33 cellular contexts compared by ENCODE assay signal in genomic region chr2:132757002-132757598, GRCh38.
DNase-seq lines count a peak whose midpoint lies in the region; ATAC-seq, FAIRE-seq and TF ChIP-seq lines count a peak whose summit lies in the region.
"Had no signal": no experiment of that assay in that cellular context is flagged by ENCODE, and none has a peak within 500 bp of the region (broad histone marks: within the 10 kb centered on the region; RNA-seq: fewer than 3 reads in every experiment).

No MANE protein-coding gene starts in this region.

- TF ChIP-seq POLR2A in IMR-90 (IDR thresholded peaks at IDR 0.05; ENCODE audit: low read depth, low read length), result no peak

- H3K27ac ChIP-seq in IMR-90 (ENCODE audit: insufficient read depth, low read length), result no peak overlapping the region
- H3K27ac ChIP-seq in astrocyte (ENCODE audit: low read depth, low read length), result no peak overlapping the region
- H3K27ac ChIP-seq: cardiac muscle cell, epithelial cell of prostate, KMS-11, ovary, tibial artery, WERI-Rb-1 had no signal

- POLR2A ChIA-PET in IMR-90 (lab: Charles Lee; ENCODE audit: unreplicated experiment), result no interaction called here

- no peak overlapping the region for H4K8ac ChIP-seq in IMR-90 (ENCODE audit: low read depth in 2 of 2, low read length in 2 of 2)

- dilution Hi-C loops in IMR-90 (cut with HindIII; ENCODE audit: low sequenced_read_pairs, unreplicated experiment), result no loop called here

- H3K4me1 Mint-ChIP-seq in astrocyte (ENCODE audit: low read depth, unreplicated experiment), result peaks cover 25% of the 10 kb centered on the region
- H3K4me1 Mint-ChIP-seq in immature natural killer cell, result no peaks in the 10 kb centered on the region
- H3K4me1 Mint-ChIP-seq: natural killer cell had no signal

- H4K20me1 ChIP-seq in IMR-90 (ENCODE audit: insufficient read depth, low read length) (no peaks in the 10 kb centered on the region), astrocyte (ENCODE audit: insufficient read depth, low read length) (no peaks in the 10 kb centered on the region)

- H3K36me3 ChIP-seq in IMR-90 (ENCODE audit: control insufficient read depth, insufficient read depth, low read length), result no peaks in the 10 kb centered on the region; the same call in 1 of the 2 replicates
- H3K36me3 ChIP-seq in astrocyte (ENCODE audit: insufficient read depth, low read length), result no peaks in the 10 kb centered on the region
- H3K36me3 ChIP-seq in kidney epithelial cell (ENCODE audit: control insufficient read depth, insufficient read depth, low read length), result no peaks in the 10 kb centered on the region
- H3K36me3 ChIP-seq: cardiac muscle cell, ovary, tibial artery, WERI-Rb-1 had no signal

- H3K14ac ChIP-seq in IMR-90 (replicated peaks; ENCODE audit: low read depth, low read length), result peak overlapping the region; percentile 16; the same call in 1 of the 2 replicates

- intact Hi-C loops in IMR-90 (cut with micrococcal nuclease), result no loop called here

- H3K23ac ChIP-seq in IMR-90 (ENCODE audit: low read depth, low read length), result no peak overlapping the region

- H3K27me3 Mint-ChIP-seq in astrocyte (ENCODE audit: low read depth, unreplicated experiment) (no peaks in the 10 kb centered on the region), immature natural killer cell (ENCODE audit: low read depth in 3 of 3) (no peaks in the 10 kb centered on the region)
- H3K27me3 Mint-ChIP-seq: activated naive CD8-positive, alpha-beta T cell had no signal

- H3K36me3 Mint-ChIP-seq in astrocyte (ENCODE audit: low read depth, unreplicated experiment) (no peaks in the 10 kb centered on the region), immature natural killer cell (no peaks in the 10 kb centered on the region)
- H3K36me3 Mint-ChIP-seq: activated naive CD8-positive, alpha-beta T cell; natural killer cell had no signal

- H3K9me3 Mint-ChIP-seq in astrocyte (ENCODE audit: unreplicated experiment) (no peaks in the 10 kb centered on the region), immature natural killer cell (peaks cover 2 to 47% (median 7%) of the 10 kb centered on the region in 6 donors)

- H3K79me1 ChIP-seq in IMR-90 (ENCODE audit: low read depth in 1 of 2, low read length in 2 of 2), result no peaks in the 10 kb centered on the region

- H3K4me2 ChIP-seq in IMR-90 (ENCODE audit: low read depth, low read length), result no peak overlapping the region; the same call in 1 of the 2 replicates
- no peak overlapping the region for H3K4me2 ChIP-seq in astrocyte (ENCODE audit: low read length)
- H3K4me2 ChIP-seq: KMS-11 had no signal

- no peak overlapping the region for H2BK5ac ChIP-seq in IMR-90 (ENCODE audit: low read depth, low read length, poor library complexity, severe bottlenecking)

- no peak overlapping the region for H2BK120ac ChIP-seq in IMR-90 (ENCODE audit: low read depth, low read length)

- no peak overlapping the region; the same call in 1 of the 2 replicates for H4K5ac ChIP-seq in IMR-90 (ENCODE audit: low read depth, low read length)

- H3K9ac ChIP-seq in IMR-90 (ENCODE audit: low read depth, low read length) (no peak overlapping the region), astrocyte (ENCODE audit: low read length) (no peak overlapping the region)
- H3K9ac ChIP-seq: KMS-11 had no signal

- no peak overlapping the region for H2AK5ac ChIP-seq in IMR-90 (ENCODE audit: low read depth, low read length)

- H3K4me3 Mint-ChIP-seq in astrocyte (ENCODE audit: unreplicated experiment) (no peak overlapping the region), immature natural killer cell (no peak overlapping the region)
- H3K4me3 Mint-ChIP-seq: activated naive CD8-positive, alpha-beta T cell; natural killer cell had no signal

- no peak overlapping the region for H2AK9ac ChIP-seq in IMR-90 (replicated peaks; ENCODE audit: low read depth, low read length, poor library complexity)

- DNase-seq in IMR-90, result peak; percentile 47
- DNase-seq in astrocyte (ENCODE audit: low read depth), result peak; percentile 15
- DNase-seq in kidney epithelial cell (ENCODE audit: low read depth), result peak; percentile 12
- DNase-seq in immature natural killer cell, result no peak
- DNase-seq in NCI-H1105 treated with DMSO at 0.1 percent for 48 hours (lab: John Stamatoyannopoulos, UW), result no peak
- DNase-seq in activated T-cell treated with anti-CD3 and anti-CD28 coated beads, Interleukin-2, amount 50 U/mL, for 48 hours, result no peak
- DNase-seq: activated CD4-positive, alpha-beta T cell treated with anti-CD3 and anti-CD28 coated beads, Interleukin-2, amount 50 U/mL, for 1 hour; activated effector memory CD4-positive, alpha-beta T cell treated with anti-CD3 and anti-CD28 coated beads, Interleukin-2, amount 50 U/mL, for 16 hours; activated T-cell treated with anti-CD3 and anti-CD28 coated beads, Interleukin-2, amount 50 U/mL, for 1 hour; anterior cingulate cortex; C1 segment of cervical spinal cord; cortex of kidney; DMS79 treated with DMSO at 0.1 percent for 48 hours; effector memory CD4-positive, alpha-beta T cell; mucosa of descending colon; natural killer cell; NCI-H1417; NCI-H2029; NCI-H2227 treated with DMSO at 0.1 percent for 48 hours; NCI-H69; ovary; Right ventricle myocardium superior; stimulated activated CD4-positive, alpha-beta T cell treated with anti-CD3 and anti-CD28 coated beads, Interleukin-15, amount 100 ng/mL, for 24 hours; stimulated activated CD4-positive, alpha-beta T cell treated with anti-CD3 and anti-CD28 coated beads, Interleukin-4, amount 100 ng/mL, for 4 hours; tibial artery; WERI-Rb-1 had no signal

- no peak for FAIRE-seq in astrocyte (lab: Jason Lieb, UNC)
- FAIRE-seq: GM19239, H1 had no signal

- H3K9me3 ChIP-seq in IMR-90 (ENCODE audit: control insufficient read depth, insufficient read depth, low read length) (no peaks in the 10 kb centered on the region), astrocyte (ENCODE audit: insufficient read depth, low read depth, low read length) (no peaks in the 10 kb centered on the region)
- H3K9me3 ChIP-seq: mucosa of descending colon, ovary, tibial artery had no signal

- peak; percentile 48 for ATAC-seq in IMR-90 (ENCODE audit: low read depth)
- ATAC-seq in GM21737 (IDR thresholded peaks at IDR 0.05; ENCODE audit: unreplicated experiment), result no peak
- ATAC-seq: mucosa of descending colon, natural killer cell had no signal

- H3K4me1 ChIP-seq in IMR-90 (ENCODE audit: control insufficient read depth, insufficient read depth, low read length), result peaks cover 7% of the 10 kb centered on the region
- H3K4me1 ChIP-seq in astrocyte (ENCODE audit: insufficient read depth, low read length), result no peaks in the 10 kb centered on the region
- H3K4me1 ChIP-seq: tibial artery had no signal

- no peak overlapping the region for H2BK15ac ChIP-seq in IMR-90 (ENCODE audit: low read depth, low read length)

- no peaks in the 10 kb centered on the region for H3K27me3 ChIP-seq in IMR-90 (ENCODE audit: control insufficient read depth, insufficient read depth, low read length)
- no peaks in the 10 kb centered on the region for H3K27me3 ChIP-seq in astrocyte (ENCODE audit: insufficient read depth, low read length)
- H3K27me3 ChIP-seq in kidney epithelial cell (ENCODE audit: control insufficient read depth, insufficient read depth, low read length), result no peaks in the 10 kb centered on the region
- H3K27me3 ChIP-seq: cardiac muscle cell, ovary, tibial artery had no signal

- CTCF ChIA-PET in IMR-90 (lab: Yijun Ruan, JAX), result no interaction called here

- H3K79me2 ChIP-seq in astrocyte (ENCODE audit: insufficient read depth, low read length), result no peaks in the 10 kb centered on the region

- no peak overlapping the region for H3K18ac ChIP-seq in IMR-90 (ENCODE audit: low read depth, low read length)

- H3K4me3 ChIP-seq in IMR-90 (ENCODE audit: insufficient read depth, low read depth, low read length) (no peak overlapping the region), astrocyte (ENCODE audit: insufficient read depth, low read depth, low read length) (no peak overlapping the region), kidney epithelial cell (ENCODE audit: low read depth, low read length) (no peak overlapping the region)
- H3K4me3 ChIP-seq: cardiac muscle cell, mucosa of descending colon, ovary, tibial artery had no signal

- no peak overlapping the region for H3K56ac ChIP-seq in IMR-90 (ENCODE audit: extremely low read depth, insufficient read depth, low read length)

- H3K9me1 ChIP-seq in IMR-90 (ENCODE audit: insufficient read depth, low read length), result peaks cover 8% of the 10 kb centered on the region; the same call in 1 of the 2 replicates

- in situ Hi-C loops in IMR-90 (cut with MboI; ENCODE audit: low sequenced_read_pairs), result no loop called here

- no peak for TF ChIP-seq RAD21 in IMR-90 (IDR thresholded peaks at IDR 0.05; ENCODE audit: low read length)

- WGBS in IMR-90 (ENCODE audit: extremely low coverage in 2 of 2, insufficient read length in 1 of 2), 2 experiments, result no CpG with 5 or more reads among the region's 3 CpGs

- H2BK20ac ChIP-seq in IMR-90 (ENCODE audit: low read depth, low read length), result no peak overlapping the region

- H3K27ac Mint-ChIP-seq in astrocyte (ENCODE audit: unreplicated experiment) (peak overlapping the region; percentile 16), immature natural killer cell (no peak overlapping the region)
- H3K27ac Mint-ChIP-seq: activated naive CD8-positive, alpha-beta T cell; natural killer cell had no signal

- H2AFZ ChIP-seq in IMR-90 (replicated peaks; ENCODE audit: low read length, poor library complexity), result no peak overlapping the region
- H2AFZ ChIP-seq in astrocyte (ENCODE audit: low read depth, low read length), result no peak overlapping the region

- BruUV-seq in IMR-90 (replicated peaks; lab: Mats Ljungman, UMichigan), result no TSS peak

- TF ChIP-seq CTCF in IMR-90 (conservative IDR thresholded peaks at IDR 0.05; ENCODE audit: low read depth, low read length), result no peak
- no peak for TF ChIP-seq CTCF in astrocyte (IDR thresholded peaks at IDR 0.05; ENCODE audit: insufficient read depth, low read depth, low read length)
- TF ChIP-seq CTCF in kidney epithelial cell (IDR thresholded peaks at IDR 0.05; ENCODE audit: insufficient read depth, low read length, poor library complexity, severe bottlenecking), result no peak

- no peak overlapping the region for H4K91ac ChIP-seq in IMR-90 (ENCODE audit: insufficient read depth, low read depth, low read length)

- no peak overlapping the region for H3K4ac ChIP-seq in IMR-90 (ENCODE audit: low read depth, low read length)

TF ChIP-seq in IMR-90, 13 proteins besides CTCF, POLR2A, EP300 and RAD21:
- 0 out of 2 replicates have a peak, but pooled peaks have one; percentile 24 for TF ChIP-seq FOS (IDR thresholded peaks at IDR 0.05; ENCODE audit: low read depth, low read length)
- no peak for TF ChIP-seq CHD1 (IDR thresholded peaks at IDR 0.05; ENCODE audit: low read depth, low read length)
TF ChIP-seq in IMR-90: peak in this region for 1.

Comparison
In these comparisons a context has a peak if more than half of its experiments do, and no peak if none do; other contexts are left out.
1. DNase-seq: peak in IMR-90 (single experiment), astrocyte (single experiment) and kidney epithelial cell (single experiment); none in immature natural killer cell (0 of 3), NCI-H1105 treated with DMSO at 0.1 percent for 48 hours (single experiment) and activated T-cell treated with anti-CD3 and anti-CD28 coated beads, Interleukin-2, amount 50 U/mL, for 48 hours (0 of 2).